Comparison of ENCODE assay signal across 19 cellular contexts in the genomic region with DNA sequence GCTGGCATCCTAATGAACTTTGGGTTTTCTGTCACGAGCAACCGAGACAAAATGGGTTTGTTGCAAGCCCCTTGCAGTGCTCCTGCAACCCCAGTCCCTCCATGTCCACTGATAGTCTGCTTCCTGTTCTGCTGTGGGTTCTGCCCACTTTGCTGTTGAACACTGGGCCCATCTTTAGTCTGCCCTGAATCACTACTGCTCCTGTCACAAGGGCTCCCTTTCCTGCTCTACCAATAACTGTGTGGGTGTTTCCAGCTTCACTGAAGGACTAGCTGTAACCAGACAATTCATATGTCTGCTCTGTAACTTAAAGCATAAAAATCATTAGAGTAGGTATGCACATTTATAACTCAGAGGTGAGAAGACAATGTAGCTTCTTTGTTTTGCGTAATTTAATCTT. TPM values are rescaled to one million over a fixed set of nuclear protein-coding genes. Genes with fewer than 3 reads are reported as not detected.
A peak's percentile ranks its signal among the peaks of the same experiment; 100 is the strongest.
DNase-seq lines count a peak whose midpoint lies in the region; ATAC-seq, FAIRE-seq and TF ChIP-seq lines count a peak whose summit lies in the region.
"Had no signal": no experiment of that assay in that cellular context is flagged by ENCODE, and none has a peak within 500 bp of the region (broad histone marks: within the 10 kb centered on the region; RNA-seq: fewer than 3 reads in every experiment).

No MANE protein-coding gene starts in this region.

- POLR2A ChIA-PET in MCF 10A (lab: Yijun Ruan, JAX) = interaction anchor here (0.6 to 10.5 kb wide), 5 partner anchors 12 to 200 kb away, joined by 3 to 199 read pairs (median 5); a partner anchor contains a TSS

- H3K4me1 Mint-ChIP-seq in MCF 10A (ENCODE audit: insufficient read depth, unreplicated experiment) = peaks cover 23% of the 10 kb centered on the region
- H3K4me1 Mint-ChIP-seq in type B pancreatic cell (ENCODE audit: unreplicated experiment) = peaks cover 21% of the 10 kb centered on the region
- peaks cover 13 to 19% of the 10 kb centered on the region in 2 donors for H3K4me1 Mint-ChIP-seq in effector memory CD8-positive, alpha-beta T cell (ENCODE audit: low read depth in 2 of 2)

- H3K79me2 ChIP-seq in mammary epithelial cell (ENCODE audit: insufficient read depth, low read length) (no peaks in the 10 kb centered on the region), keratinocyte (ENCODE audit: control insufficient read depth, insufficient read depth, low read length) (no peaks in the 10 kb centered on the region)

- H3K4me1 ChIP-seq in mammary epithelial cell (ENCODE audit: insufficient read depth, low read length) (peaks cover 54% of the 10 kb centered on the region), RWPE2 (ENCODE audit: insufficient read depth, poor library complexity, severe bottlenecking) (peaks cover 54% of the 10 kb centered on the region), keratinocyte (ENCODE audit: control insufficient read depth, extremely low read depth, insufficient read depth, low read length) (peaks cover 56% of the 10 kb centered on the region)
- H3K4me1 ChIP-seq: right atrium auricular region, SJSA1 had no signal

- TF ChIP-seq CTCF in mammary epithelial cell (conservative IDR thresholded peaks at IDR 0.05 in 1 of 2, IDR thresholded peaks at IDR 0.05 in 1 of 2; ENCODE audit: extremely low read depth in 1 of 2, insufficient read depth in 1 of 2, low read depth in 1 of 2, low read length in 2 of 2) = no peak
- TF ChIP-seq CTCF in MCF 10A (IDR thresholded peaks at IDR 0.05; ENCODE audit: unreplicated experiment) = no peak
- TF ChIP-seq CTCF in RWPE2 (IDR thresholded peaks at IDR 0.05; ENCODE audit: poor library complexity, severe bottlenecking) = no peak
- no peak for TF ChIP-seq CTCF in keratinocyte (optimal IDR thresholded peaks at IDR 0.05 in 1 of 3, IDR thresholded peaks at IDR 0.05 in 1 of 3, conservative IDR thresholded peaks at IDR 0.05 in 1 of 3; ENCODE audit: extremely low read depth in 1 of 3, insufficient read depth in 2 of 3, low read length in 3 of 3)
- no peak for TF ChIP-seq CTCF in type B pancreatic cell (conservative IDR thresholded peaks at IDR 0.05)

- H3K4me3 ChIP-seq in mammary epithelial cell (replicated peaks in 1 of 3; ENCODE audit: insufficient read depth in 1 of 3, low read depth in 2 of 3, low read length in 3 of 3) (no peak overlapping the region), RWPE2 (ENCODE audit: severe bottlenecking) (no peak overlapping the region), keratinocyte (ENCODE audit: control insufficient read depth in 2 of 3, extremely low read depth in 1 of 3, insufficient read depth in 2 of 3, low read depth in 1 of 3, low read length in 3 of 3) (no peak overlapping the region)
- H3K4me3 ChIP-seq: adrenal gland, lung, right atrium auricular region, SJSA1 had no signal

- H3K27ac Mint-ChIP-seq in MCF 10A (ENCODE audit: low read depth, unreplicated experiment) = no peak overlapping the region
- H3K27ac Mint-ChIP-seq in type B pancreatic cell = peak overlapping the region; percentile 99
- no peak overlapping the region for H3K27ac Mint-ChIP-seq in effector memory CD8-positive, alpha-beta T cell

- H3K27me3 Mint-ChIP-seq in MCF 10A (ENCODE audit: insufficient read depth, unreplicated experiment) (no peaks in the 10 kb centered on the region), type B pancreatic cell (no peaks in the 10 kb centered on the region)
- no peaks in the 10 kb centered on the region for H3K27me3 Mint-ChIP-seq in effector memory CD8-positive, alpha-beta T cell

- no peak for FAIRE-seq in keratinocyte (lab: Jason Lieb, UNC)
- FAIRE-seq: colon, endometrium had no signal

- no peaks in the 10 kb centered on the region for H3K27me3 ChIP-seq in mammary epithelial cell (ENCODE audit: insufficient read depth, low read length)
- H3K27me3 ChIP-seq in RWPE2 (ENCODE audit: insufficient read depth, poor library complexity, severe bottlenecking) = no peaks in the 10 kb centered on the region
- H3K27me3 ChIP-seq in keratinocyte (ENCODE audit: control insufficient read depth, extremely low read depth, insufficient read depth, low read length) = no peaks in the 10 kb centered on the region
- H3K27me3 ChIP-seq: adrenal gland, right atrium auricular region, SJSA1 had no signal

- H4K20me1 ChIP-seq in mammary epithelial cell (ENCODE audit: insufficient read depth, low read length) = no peaks in the 10 kb centered on the region
- no peaks in the 10 kb centered on the region for H4K20me1 ChIP-seq in keratinocyte (ENCODE audit: control insufficient read depth, extremely low read depth, insufficient read depth, low read length)

- no peak for DNase-seq in mammary epithelial cell
- no peak for DNase-seq in MCF 10A (ENCODE audit: unreplicated experiment)
- DNase-seq in RWPE2 (ENCODE audit: low spot score) = no peak
- no peak for DNase-seq in keratinocyte (ENCODE audit: low read depth, low spot score)
- no peak for DNase-seq in type B pancreatic cell (ENCODE audit: extremely low spot score, unreplicated experiment)
- DNase-seq in effector memory CD8-positive, alpha-beta T cell = no peak
- DNase-seq in NCI-H2227 (lab: John Stamatoyannopoulos, UW; ENCODE audit: unreplicated experiment) = no peak
- DNase-seq: activated CD4-positive, CD25-positive, alpha-beta regulatory T cell; activated gamma-delta T cell; adrenal gland; NCI-H1048; NCI-H2029; T-helper 9 cell had no signal

- H3K9me3 Mint-ChIP-seq in MCF 10A (ENCODE audit: unreplicated experiment) = no peaks in the 10 kb centered on the region
- peaks cover 8% of the 10 kb centered on the region for H3K9me3 Mint-ChIP-seq in type B pancreatic cell
- H3K9me3 Mint-ChIP-seq in effector memory CD8-positive, alpha-beta T cell = no peaks in the 10 kb centered on the region

- peak overlapping the region; percentile 93 for H3K27ac ChIP-seq in mammary epithelial cell (ENCODE audit: insufficient read depth, low read depth, low read length)
- H3K27ac ChIP-seq in RWPE2 (ENCODE audit: poor library complexity, severe bottlenecking) = peak overlapping the region; percentile 90
- peak overlapping the region; percentile 89 for H3K27ac ChIP-seq in keratinocyte (ENCODE audit: control insufficient read depth, insufficient read depth, low read length)
- H3K27ac ChIP-seq: adrenal gland, right atrium auricular region, SJSA1 had no signal

- in situ Hi-C loops in mammary epithelial cell (cut with MboI; ENCODE audit: low sequenced_read_pairs in 2 of 2) = no loop called here

- CTCF ChIA-PET in mammary epithelial cell (lab: Charles Lee; ENCODE audit: low non-redundant PET) (no interaction called here), MCF 10A (lab: Yijun Ruan, JAX) (interaction anchor here (0.5 to 2.2 kb wide), 5 partner anchors 10 to 273 kb away, joined by 3 to 10 read pairs (median 4); a partner anchor contains a TSS)

- intact Hi-C loops in mammary epithelial cell (cut with micrococcal nuclease) (no loop called here), MCF 10A (cut with micrococcal nuclease) (no loop called here)

- H3K9me1 ChIP-seq in keratinocyte (ENCODE audit: control insufficient read depth, extremely low read depth, insufficient read depth, low read length) = no peaks in the 10 kb centered on the region

- WGBS in mammary epithelial cell (ENCODE audit: low coverage, missing lambda C conversion rate) = 92% methylated on average over 3 of the region's 3 CpGs

- dilution Hi-C loops in mammary epithelial cell (cut with HindIII; ENCODE audit: low sequenced_read_pairs) = no loop called here
- dilution Hi-C loops in keratinocyte (cut with MboI; ENCODE audit: extremely low pct_ligation_motif_present, low sequenced_read_pairs) = no loop called here

- no peak overlapping the region for H2AFZ ChIP-seq in mammary epithelial cell (ENCODE audit: low read depth, low read length)
- H2AFZ ChIP-seq in keratinocyte (ENCODE audit: control insufficient read depth, low read length) = no peak overlapping the region

- H3K4me3 Mint-ChIP-seq in MCF 10A (ENCODE audit: unreplicated experiment) (no peak overlapping the region), type B pancreatic cell (no peak overlapping the region)
- no peak overlapping the region for H3K4me3 Mint-ChIP-seq in effector memory CD8-positive, alpha-beta T cell

- H3K4me2 ChIP-seq in mammary epithelial cell (ENCODE audit: insufficient read depth, low read depth, low read length) (no peak overlapping the region), keratinocyte (ENCODE audit: control insufficient read depth, extremely low read depth, insufficient read depth, low read depth, low read length) (peak overlapping the region; percentile 42)

- no peak overlapping the region for H3K9ac ChIP-seq in mammary epithelial cell (ENCODE audit: insufficient read depth, low read length)
- peak overlapping the region; percentile 1 for H3K9ac ChIP-seq in keratinocyte (ENCODE audit: control insufficient read depth, extremely low read depth, insufficient read depth, low read length)

- BruUV-seq in mammary epithelial cell (replicated peaks; lab: Mats Ljungman, UMichigan) = no TSS peak
- BruUV-seq in MCF 10A (replicated peaks; lab: Mats Ljungman, UMichigan) = no TSS peak

- H3K9me3 ChIP-seq in mammary epithelial cell (replicated peaks; ENCODE audit: insufficient read depth, low read length) (no peaks in the 10 kb centered on the region), RWPE2 (ENCODE audit: severe bottlenecking) (no peaks in the 10 kb centered on the region), keratinocyte (ENCODE audit: control insufficient read depth, low read depth, low read length) (no peaks in the 10 kb centered on the region)
- H3K9me3 ChIP-seq: adrenal gland, right atrium auricular region, SJSA1 had no signal

- H3K36me3 Mint-ChIP-seq in MCF 10A (ENCODE audit: insufficient read depth, unreplicated experiment) = no peaks in the 10 kb centered on the region
- H3K36me3 Mint-ChIP-seq in type B pancreatic cell = no peaks in the 10 kb centered on the region
- H3K36me3 Mint-ChIP-seq in effector memory CD8-positive, alpha-beta T cell (ENCODE audit: insufficient read depth) = peaks cover 4% of the 10 kb centered on the region

- no peak for ATAC-seq in RWPE2 (ENCODE audit: low read depth)
- no peak for ATAC-seq in effector memory CD8-positive, alpha-beta T cell (replicated peaks)
- ATAC-seq in GM19463 (IDR thresholded peaks at IDR 0.05; ENCODE audit: unreplicated experiment) = no peak

- H3K36me3 ChIP-seq in mammary epithelial cell (ENCODE audit: insufficient read depth, low read length) (no peaks in the 10 kb centered on the region), RWPE2 (ENCODE audit: low read depth) (no peaks in the 10 kb centered on the region), keratinocyte (ENCODE audit: control insufficient read depth in 2 of 2, extremely low read depth in 1 of 2, insufficient read depth in 2 of 2, low read length in 2 of 2) (no peaks in the 10 kb centered on the region)
- H3K36me3 ChIP-seq: adrenal gland, right atrium auricular region, SJSA1 had no signal

RNA-seq across cellular contexts. Expression of a gene that starts 12.7 kb away (rescaled TPM):
- total RNA-seq in mammary epithelial cell = 10 to 100 TPM; 48.3 to 70.6 TPM
- polyA plus RNA-seq in mammary epithelial cell = 36.4 TPM
- 31.9 TPM for polyA minus RNA-seq in mammary epithelial cell
- 71.7 and 75.5 TPM in 2 replicates for total RNA-seq in MCF 10A (2022)
- polyA plus RNA-seq in keratinocyte = 60.8 to 77.0 TPM (median 61.9 TPM) in 3 replicates
- 29.8 TPM for polyA plus RNA-seq in keratinocyte (2011; ENCODE audit: low read depth)
- polyA plus RNA-seq in keratinocyte (2011; cell fraction: cytosol; rRNA removed) = 44.6 and 75.2 TPM in 2 replicates
- 83.6 and 108 TPM in 2 replicates for polyA plus RNA-seq in keratinocyte (2011; cell fraction: nucleus; rRNA removed)
- polyA plus RNA-seq in keratinocyte (2012; ENCODE audit: low replicate concordance) = 50.3 and 54.7 TPM in 2 replicates
- polyA minus RNA-seq in keratinocyte = 31.5 to 73.8 TPM (median 53.2 TPM) in 3 replicates
- polyA minus RNA-seq in keratinocyte (2011; cell fraction: cytosol; rRNA and poly(A)+ RNA removed) = 62.2 TPM
- 59.6 and 108 TPM in 2 replicates for polyA minus RNA-seq in keratinocyte (2011; cell fraction: nucleus; rRNA and poly(A)+ RNA removed)
- 41.1 and 51.1 TPM in 2 replicates for total RNA-seq in type B pancreatic cell (ENCODE audit: low replicate concordance)

RNA-seq across cellular contexts. Expression of a gene that starts 14.2 kb away (rescaled TPM):
- total RNA-seq in mammary epithelial cell = 10 to 100 TPM; 10.2 to 25.6 TPM
- 20.4 TPM for polyA plus RNA-seq in mammary epithelial cell
- polyA minus RNA-seq in mammary epithelial cell = 99.2 TPM
- 19.7 and 21.2 TPM in 2 replicates for total RNA-seq in MCF 10A (2022)
- 44.0 to 72.8 TPM (median 46.2 TPM) in 3 replicates for polyA plus RNA-seq in keratinocyte
- polyA plus RNA-seq in keratinocyte (2011; ENCODE audit: low read depth) = 52.8 TPM
- polyA plus RNA-seq in keratinocyte (2011; cell fraction: cytosol; rRNA removed) = 58.1 and 67.4 TPM in 2 replicates
- polyA plus RNA-seq in keratinocyte (2011; cell fraction: nucleus; rRNA removed) = 71.4 and 90.1 TPM in 2 replicates
- 34.0 and 52.2 TPM in 2 replicates for polyA plus RNA-seq in keratinocyte (2012; ENCODE audit: low replicate concordance)
- 92.9 to 153 TPM (median 123 TPM) in 3 replicates for polyA minus RNA-seq in keratinocyte
- polyA minus RNA-seq in keratinocyte (2011; cell fraction: cytosol; rRNA and poly(A)+ RNA removed) = 42.6 TPM
- polyA minus RNA-seq in keratinocyte (2011; cell fraction: nucleus; rRNA and poly(A)+ RNA removed) = 34.7 and 46.8 TPM in 2 replicates
- 31.1 and 55.6 TPM in 2 replicates for total RNA-seq in type B pancreatic cell (ENCODE audit: low replicate concordance)

RNA-seq across cellular contexts. Expression of a gene that starts 15.7 kb away (rescaled TPM):
- total RNA-seq in mammary epithelial cell (10 to 100 TPM; 24.8 to 62.4 TPM), MCF 10A (2022) (36.6 and 46.7 TPM in 2 replicates), type B pancreatic cell (ENCODE audit: low replicate concordance) (81.2 and 118 TPM in 2 replicates)
- polyA plus RNA-seq in mammary epithelial cell (76.5 TPM), keratinocyte (81.4 to 125 TPM (median 85.3 TPM) in 3 replicates)
- polyA minus RNA-seq in mammary epithelial cell (36.4 TPM), keratinocyte (58.6 to 84.3 TPM (median 73.0 TPM) in 3 replicates)
- 29.4 TPM for polyA plus RNA-seq in keratinocyte (2011; ENCODE audit: low read depth)
- polyA plus RNA-seq in keratinocyte (2011; cell fraction: cytosol; rRNA removed) = 62.3 and 109 TPM in 2 replicates
- 152 and 169 TPM in 2 replicates for polyA plus RNA-seq in keratinocyte (2011; cell fraction: nucleus; rRNA removed)
- polyA plus RNA-seq in keratinocyte (2012; ENCODE audit: low replicate concordance) = 47.3 and 77.6 TPM in 2 replicates
- 81.5 TPM for polyA minus RNA-seq in keratinocyte (2011; cell fraction: cytosol; rRNA and poly(A)+ RNA removed)
- polyA minus RNA-seq in keratinocyte (2011; cell fraction: nucleus; rRNA and poly(A)+ RNA removed) = 42.1 and 47.1 TPM in 2 replicates
